ENCODE assay signal across 9 cellular contexts in genomic region chr11:130894322-130895025, GRCh38. TPM values are rescaled to one million over a fixed set of nuclear protein-coding genes. Genes with fewer than 3 reads are reported as not detected.
DNase-seq lines count a peak whose midpoint lies in the region; ATAC-seq, FAIRE-seq and TF ChIP-seq lines count a peak whose summit lies in the region.
"Had no signal": no experiment of that assay in that cellular context is flagged by ENCODE, and none has a peak within 500 bp of the region (broad histone marks: within the 10 kb centered on the region; RNA-seq: fewer than 3 reads in every experiment).

No MANE protein-coding gene starts in this region.

- H3K4me1 Mint-ChIP-seq in stimulated activated naive B cell treated with anti-CD40 and anti-IgM and Interleukin-4, amounts not matched to agents 10 μg/mL and 1 μg/mL and 100 μg/mL, for 72 hours: peaks cover 0 to 2% of the 10 kb centered on the region in 2 donors

- no peak overlapping the region for H3K4me3 Mint-ChIP-seq in stimulated activated naive B cell treated with anti-CD40 and anti-IgM and Interleukin-4, amounts not matched to agents 10 μg/mL and 1 μg/mL and 100 μg/mL, for 72 hours
- H3K4me3 Mint-ChIP-seq: IgD-negative memory B cell had no signal

- intact Hi-C loops in mucosa of descending colon (cut with DNase I, micrococcal nuclease): loop anchor here in 1 of 2 donors (10.0 kb wide), 1 partner anchor 460 kb away; no protein-coding TSS in a partner anchor

- H3K27ac Mint-ChIP-seq in stimulated activated naive B cell treated with anti-CD40 and anti-IgM and Interleukin-4, amounts not matched to agents 10 μg/mL and 1 μg/mL and 100 μg/mL, for 72 hours: no peak overlapping the region
- H3K27ac Mint-ChIP-seq: IgD-negative memory B cell had no signal

- H3K4me3 ChIP-seq in mucosa of descending colon: no peak overlapping the region

- ATAC-seq in GM19372 (IDR thresholded peaks at IDR 0.05; ENCODE audit: low read depth, unreplicated experiment) (peak; percentile 93), HG03520 (IDR thresholded peaks at IDR 0.05; ENCODE audit: unreplicated experiment) (peak; percentile 91), mucosa of descending colon (peak; percentile 92)
- peak; percentile 86 to 89 for ATAC-seq in stimulated activated naive B cell treated with anti-CD40 and anti-IgM and Interleukin-4, amounts not matched to agents 10 μg/mL and 1 μg/mL and 100 μg/mL, for 72 hours (replicated peaks)

- no peaks in the 10 kb centered on the region for H3K9me3 ChIP-seq in mucosa of descending colon

- H3K36me3 ChIP-seq in mucosa of descending colon (ENCODE audit: low read depth): no peaks in the 10 kb centered on the region

- H3K9me3 Mint-ChIP-seq in stimulated activated naive B cell treated with anti-CD40 and anti-IgM and Interleukin-4, amounts not matched to agents 10 μg/mL and 1 μg/mL and 100 μg/mL, for 72 hours: no peaks in the 10 kb centered on the region
- H3K9me3 Mint-ChIP-seq: IgD-negative memory B cell had no signal

- peak; percentile 64 for TF ChIP-seq CTCF in mucosa of descending colon (IDR thresholded peaks at IDR 0.05)

- H3K36me3 Mint-ChIP-seq in stimulated activated naive B cell treated with anti-CD40 and anti-IgM and Interleukin-4, amounts not matched to agents 10 μg/mL and 1 μg/mL and 100 μg/mL, for 72 hours: peaks cover 35 to 45% of the 10 kb centered on the region in 2 donors

- no peaks in the 10 kb centered on the region for H3K27me3 Mint-ChIP-seq in stimulated activated naive B cell treated with anti-CD40 and anti-IgM and Interleukin-4, amounts not matched to agents 10 μg/mL and 1 μg/mL and 100 μg/mL, for 72 hours
- H3K27me3 Mint-ChIP-seq: IgD-negative memory B cell had no signal

- FAIRE-seq in endometrium (lab: Jason Lieb, UNC): peak; percentile 62

- H3K4me1 ChIP-seq in mucosa of descending colon (ENCODE audit: low read depth): no peaks in the 10 kb centered on the region

- DNase-seq in CD1c-positive myeloid dendritic cell (ENCODE audit: extremely low spot score) (peak; percentile 66), NCI-H82 (lab: John Stamatoyannopoulos, UW) (peak; percentile 78), mucosa of descending colon (peak in 2 of 3 donors; percentile 72 to 84)
- DNase-seq in activated CD8-positive, alpha-beta memory T cell treated with anti-CD3 and anti-CD28 coated beads for 24 hours: peak; percentile 73
- peak; percentile 33 for DNase-seq in stimulated activated naive B cell treated with anti-CD40 and anti-IgM and Interleukin-4, amounts not matched to agents 10 μg/mL and 1 μg/mL and 100 μg/mL, for 72 hours

RNA-seq across cellular contexts. Expression of gene SNX19, which starts 21.8 kb away (rescaled TPM):
- 10 to 100 TPM; 53.1 to 87.5 (median 76.7) TPM for total RNA-seq in mucosa of descending colon
